Comparison of ENCODE assay signal across 8 cellular contexts in genomic region chr16:8868272-8869211, GRCh38. TPM values are rescaled to one million over a fixed set of nuclear protein-coding genes. Genes with fewer than 3 reads are reported as not detected.
DNase-seq lines count a peak whose midpoint lies in the region; ATAC-seq and TF ChIP-seq lines count a peak whose summit lies in the region.

TSS of gene CARHSP1 (minus strand) at chr16:8869006. CDS start at chr16:8859328, 9,678 bp downstream.

- intact Hi-C loops in testis (cut with DNase I; ENCODE audit: low total_unique reads): no loop called here

- H3K36me3 Mint-ChIP-seq in activated naive CD4-positive, alpha-beta T cell treated with anti-CD3 and anti-CD28 coated beads, Interleukin-2, amount 10 ng/mL, durations not matched to agents 7 days and 5 days: peaks cover 22% of the 10 kb centered on the region

- DNase-seq in GM04504 (ENCODE audit: low read depth) (peak; percentile 78), HFF-Myc (ENCODE audit: extremely low read depth, low read depth) (peak; percentile 78), NAMALWA (ENCODE audit: low spot score) (peak; percentile 94), SK-N-MC (ENCODE audit: low read depth, low spot score) (peak; percentile 68), germinal center (ENCODE audit: low spot score) (peak; percentile 97), omental fat pad (ENCODE audit: low spot score) (no peak), testis (peak; percentile 91)
- DNase-seq in activated naive CD4-positive, alpha-beta T cell treated with anti-CD3 and anti-CD28 coated beads, Interleukin-2, amount 10 ng/mL, durations not matched to agents 7 days and 5 days: peak; percentile 91

- peak within 1 kb of the TSS; percentile 96 for H3K4me3 Mint-ChIP-seq in activated naive CD4-positive, alpha-beta T cell treated with anti-CD3 and anti-CD28 coated beads, Interleukin-2, amount 10 ng/mL, durations not matched to agents 7 days and 5 days

- H3K4me1 ChIP-seq in testis: peaks cover 36% of the 10 kb centered on the region

- H3K9ac ChIP-seq in SK-N-MC (ENCODE audit: insufficient read length): peak within 1 kb of the TSS; percentile 96

- CTCF ChIA-PET in activated naive CD4-positive, alpha-beta T cell treated with anti-CD3 and anti-CD28 coated beads, Interleukin-2, amount 10 ng/mL, durations not matched to agents 7 days and 5 days (lab: Charles Lee): interaction anchor here (1.4 to 3.1 kb wide), 2 partner anchors 11 to 267 kb away, joined by 3 to 20 read pairs; no protein-coding TSS in a partner anchor

- peak within 1 kb of the TSS; percentile 97 for H3K27ac Mint-ChIP-seq in activated naive CD4-positive, alpha-beta T cell treated with anti-CD3 and anti-CD28 coated beads, Interleukin-2, amount 10 ng/mL, durations not matched to agents 7 days and 5 days

- H3K36me3 ChIP-seq in SK-N-MC (ENCODE audit: insufficient read depth, low read length) (peaks cover 33% of the 10 kb centered on the region), testis (ENCODE audit: low read depth, missing control alignments) (no peaks in the 10 kb centered on the region)

- peak within 1 kb of the TSS; percentile 56 for H3K4me3 ChIP-seq in HFF-Myc (replicated peaks; ENCODE audit: low read depth, low read length)
- peak within 1 kb of the TSS; percentile 99 for H3K4me3 ChIP-seq in SK-N-MC
- peak within 1 kb of the TSS; percentile 73 to 80 for H3K4me3 ChIP-seq in testis

- WGBS in testis, 2 donors: 0 to 1% methylated on average over 5 to 87 of the region's 92 CpGs

- H3K27ac ChIP-seq in SK-N-MC: peak within 1 kb of the TSS; percentile 97
- H3K27ac ChIP-seq in testis: peak within 1 kb of the TSS; percentile 47 to 81

- no peaks in the 10 kb centered on the region for H3K9me3 Mint-ChIP-seq in activated naive CD4-positive, alpha-beta T cell treated with anti-CD3 and anti-CD28 coated beads, Interleukin-2, amount 10 ng/mL, durations not matched to agents 7 days and 5 days

- no peak for TF ChIP-seq POLR2A in testis (IDR thresholded peaks at IDR 0.05)

- no peaks in the 10 kb centered on the region for H3K27me3 Mint-ChIP-seq in activated naive CD4-positive, alpha-beta T cell treated with anti-CD3 and anti-CD28 coated beads, Interleukin-2, amount 10 ng/mL, durations not matched to agents 7 days and 5 days

- TF ChIP-seq CTCF in HFF-Myc (IDR thresholded peaks at IDR 0.05; ENCODE audit: low read depth, low read length, missing control alignments): no peak
- no peak for TF ChIP-seq CTCF in omental fat pad (IDR thresholded peaks at IDR 0.05)
- no peak for TF ChIP-seq CTCF in testis (IDR thresholded peaks at IDR 0.05)

- H3K9me3 ChIP-seq in SK-N-MC (ENCODE audit: low read depth, low read length) (no peaks in the 10 kb centered on the region), testis (no peaks in the 10 kb centered on the region)

- H3K4me1 Mint-ChIP-seq in activated naive CD4-positive, alpha-beta T cell treated with anti-CD3 and anti-CD28 coated beads, Interleukin-2, amount 10 ng/mL, durations not matched to agents 7 days and 5 days: peaks cover 54% of the 10 kb centered on the region

- peak; percentile 81 for ATAC-seq in omental fat pad (ENCODE audit: low FRiP score)

- H3K27me3 ChIP-seq in testis: no peaks in the 10 kb centered on the region

RNA-seq across cellular contexts. Expression of gene CARHSP1, which starts in this region (rescaled TPM):
- total RNA-seq in omental fat pad: 100 to 1,000 TPM in 3 of 4 donors, 10 to 100 TPM in 1; 89.3 to 135 (median 124) TPM
- 100 to 1,000 TPM; 241 to 437 TPM for total RNA-seq in testis
- 457 TPM for polyA plus RNA-seq in testis (ENCODE audit: insufficient read depth, low read depth, low replicate concordance)
